In genomic region chr21:28480091-28480869, GRCh38 we compare ENCODE assay signal across 21 cellular contexts.
DNase-seq lines count a peak whose midpoint lies in the region; ATAC-seq and TF ChIP-seq lines count a peak whose summit lies in the region.
"Had no signal": no experiment of that assay in that cellular context is flagged by ENCODE, and none has a peak within 500 bp of the region (broad histone marks: within the 10 kb centered on the region; RNA-seq: fewer than 3 reads in every experiment).

No MANE protein-coding gene starts in this region.

- no peak overlapping the region for H3K4me3 ChIP-seq in uterus
- H3K4me3 ChIP-seq: GM23338, psoas muscle, skin epidermis had no signal

- TF ChIP-seq CTCF in uterus (IDR thresholded peaks at IDR 0.05): no peak

- H3K4me1 ChIP-seq in uterus: no peaks in the 10 kb centered on the region
- H3K4me1 ChIP-seq: Caco-2, psoas muscle had no signal

- no peaks in the 10 kb centered on the region for H3K36me3 ChIP-seq in uterus

- H3K9me3 ChIP-seq in uterus: no peaks in the 10 kb centered on the region
- H3K9me3 ChIP-seq: Caco-2, psoas muscle had no signal

- no peaks in the 10 kb centered on the region for H3K27me3 ChIP-seq in uterus

- intact Hi-C loops in head of caudate nucleus (cut with DNase I) (no loop called here), uterus (cut with DNase I; ENCODE audit: low total_unique reads) (no loop called here)

- H3K27ac ChIP-seq in uterus: no peak overlapping the region
- H3K27ac ChIP-seq: psoas muscle had no signal

- DNase-seq in inferior parietal cortex (ENCODE audit: extremely low spot score): peak; percentile 40
- DNase-seq in foreskin melanocyte: no peak
- DNase-seq in head of caudate nucleus: no peak
- no peak for DNase-seq in stimulated activated CD4-positive, alpha-beta T cell treated with anti-CD3 and anti-CD28 coated beads, Interleukin-1b, Interleukin-23, amount 100 ng/mL, for 48 hours
- DNase-seq in uterus: no peak
- DNase-seq: activated gamma-delta T cell treated with Interleukin-2 at 50 U/mL for 16 hours; AML-193; amniotic stem cell; Caco-2; central memory CD4-positive, alpha-beta T cell; erythroblast; NCI-H187; NCI-H446; psoas muscle; stimulated activated CD4-positive, alpha-beta T cell treated with anti-CD3 and anti-CD28 coated beads, Interleukin-4, amount 100 ng/mL, for 4 hours; T-cell had no signal

- no peak for TF ChIP-seq POLR2A in uterus (IDR thresholded peaks at IDR 0.05)

- peak; percentile 69 for ATAC-seq in GM18867 (IDR thresholded peaks at IDR 0.05; ENCODE audit: unreplicated experiment)
- ATAC-seq in GM21576 (IDR thresholded peaks at IDR 0.05; ENCODE audit: unreplicated experiment): peak; percentile 50
- peak; percentile 74 for ATAC-seq in HG03378 (IDR thresholded peaks at IDR 0.05; ENCODE audit: unreplicated experiment)
- ATAC-seq: GM23338, psoas muscle, T-cell had no signal
